In genomic region chr9:130478152-130478551, GRCh38 we compare ENCODE assay signal across 28 cellular contexts.
"Had no signal": no experiment of that assay in that cellular context is flagged by ENCODE, and none has a peak within 500 bp of the region (broad histone marks: within the 10 kb centered on the region; RNA-seq: fewer than 3 reads in every experiment).

No MANE protein-coding gene starts in this region.

- H3K27ac Mint-ChIP-seq: natural killer cell; progenitor cell of endocrine pancreas; stimulated activated effector memory CD8-positive, alpha-beta T cell treated with anti-CD3 and anti-CD28 coated beads, Interleukin-12 subunit alpha, Interleukin-12 subunit beta, amount 100 ng/mL, for 72 hours; stimulated activated naive B cell treated with anti-CD40 and anti-IgM and Interleukin-4, amounts not matched to agents 10 μg/mL and 1 μg/mL and 100 μg/mL, for 72 hours; stimulated activated naive CD8-positive, alpha-beta T cell treated with anti-CD3 and anti-CD28 coated beads, Interleukin-15, Interleukin-2, amounts not matched to agents 100 ng/mL and 50 ng/mL, for 24 hours had no signal

- H3K27me3 ChIP-seq: ovary, right lobe of liver, sigmoid colon, thyroid gland, upper lobe of left lung, vagina had no signal

- H3K9ac ChIP-seq: parathyroid adenoma had no signal

- H3K27ac ChIP-seq: ovary, parathyroid adenoma, psoas muscle, right lobe of liver, sigmoid colon, stomach, thoracic aorta, thyroid gland, tibial nerve, upper lobe of left lung, vagina had no signal

- H2AFZ ChIP-seq: parathyroid adenoma had no signal

- H3K79me2 ChIP-seq: parathyroid adenoma had no signal

- H3K36me3 Mint-ChIP-seq: natural killer cell; stimulated activated effector memory CD8-positive, alpha-beta T cell treated with anti-CD3 and anti-CD28 coated beads, Interleukin-12 subunit alpha, Interleukin-12 subunit beta, amount 100 ng/mL, for 72 hours; stimulated activated naive B cell treated with anti-CD40 and anti-IgM and Interleukin-4, amounts not matched to agents 10 μg/mL and 1 μg/mL and 100 μg/mL, for 72 hours had no signal

- FAIRE-seq: small intestine, urothelium cell line had no signal

- H3K9me3 ChIP-seq: ovary, psoas muscle, right lobe of liver, sigmoid colon, stomach, thoracic aorta, thyroid gland, tibial nerve, upper lobe of left lung, vagina had no signal

- H3K4me3 Mint-ChIP-seq: natural killer cell; nephron; stimulated activated effector memory CD8-positive, alpha-beta T cell treated with anti-CD3 and anti-CD28 coated beads, Interleukin-12 subunit alpha, Interleukin-12 subunit beta, amount 100 ng/mL, for 72 hours; stimulated activated naive B cell treated with anti-CD40 and anti-IgM and Interleukin-4, amounts not matched to agents 10 μg/mL and 1 μg/mL and 100 μg/mL, for 72 hours; stimulated activated naive CD8-positive, alpha-beta T cell treated with anti-CD3 and anti-CD28 coated beads, Interleukin-15, Interleukin-2, amounts not matched to agents 100 ng/mL and 50 ng/mL, for 24 hours had no signal

- ATAC-seq: natural killer cell; psoas muscle; right cardiac atrium; stimulated activated effector memory CD8-positive, alpha-beta T cell treated with anti-CD3 and anti-CD28 coated beads, Interleukin-12 subunit alpha, Interleukin-12 subunit beta, amount 100 ng/mL, for 72 hours; stimulated activated naive B cell treated with anti-CD40 and anti-IgM and Interleukin-4, amounts not matched to agents 10 μg/mL and 1 μg/mL and 100 μg/mL, for 72 hours had no signal

- H3K36me3 ChIP-seq: ovary, vagina had no signal

- H3K4me1 ChIP-seq: parathyroid adenoma, psoas muscle, right lobe of liver, sigmoid colon, stomach, thyroid gland, tibial nerve, upper lobe of left lung, vagina had no signal

- H3K4me3 ChIP-seq: ovary, psoas muscle, right lobe of liver, sigmoid colon, stomach, thoracic aorta, thyroid gland, tibial nerve, upper lobe of left lung, vagina had no signal

- DNase-seq: natural killer cell; occipital lobe; ovary; posterior cingulate gyrus; psoas muscle; right lobe of liver; sigmoid colon; small intestine; stimulated activated CD4-positive, alpha-beta T cell treated with anti-CD3 and anti-CD28 coated beads, Interleukin-15, amount 100 ng/mL, for 24 hours; stimulated activated CD4-positive, alpha-beta T cell treated with anti-CD3 and anti-CD28 coated beads, Interleukin-2, amount 100 ng/mL, for 24 hours; stimulated activated CD4-positive, alpha-beta T cell treated with anti-CD3 and anti-CD28 coated beads, Interleukin-2, amount 100 ng/mL, for 48 hours; stimulated activated CD4-positive, alpha-beta T cell treated with anti-CD3 and anti-CD28 coated beads, Interleukin-4, amount 100 ng/mL, for 24 hours; stimulated activated naive B cell treated with anti-CD40 and anti-IgM and Interleukin-4, amounts not matched to agents 10 μg/mL and 1 μg/mL and 100 μg/mL, for 72 hours; stimulated activated naive CD4-positive, alpha-beta T cell treated with Interleukin-2 at 50 U/mL for 16 hours; stomach; thyroid gland; trophoblast cell had no signal

- H3K9me3 Mint-ChIP-seq: natural killer cell; nephron; stimulated activated effector memory CD8-positive, alpha-beta T cell treated with anti-CD3 and anti-CD28 coated beads, Interleukin-12 subunit alpha, Interleukin-12 subunit beta, amount 100 ng/mL, for 72 hours; stimulated activated naive B cell treated with anti-CD40 and anti-IgM and Interleukin-4, amounts not matched to agents 10 μg/mL and 1 μg/mL and 100 μg/mL, for 72 hours; stimulated activated naive CD8-positive, alpha-beta T cell treated with anti-CD3 and anti-CD28 coated beads, Interleukin-15, Interleukin-2, amounts not matched to agents 100 ng/mL and 50 ng/mL, for 24 hours had no signal

- H3K4me1 Mint-ChIP-seq: natural killer cell; stimulated activated effector memory CD8-positive, alpha-beta T cell treated with anti-CD3 and anti-CD28 coated beads, Interleukin-12 subunit alpha, Interleukin-12 subunit beta, amount 100 ng/mL, for 72 hours had no signal
